8 cellular contexts compared by ENCODE assay signal in the genomic region with DNA sequence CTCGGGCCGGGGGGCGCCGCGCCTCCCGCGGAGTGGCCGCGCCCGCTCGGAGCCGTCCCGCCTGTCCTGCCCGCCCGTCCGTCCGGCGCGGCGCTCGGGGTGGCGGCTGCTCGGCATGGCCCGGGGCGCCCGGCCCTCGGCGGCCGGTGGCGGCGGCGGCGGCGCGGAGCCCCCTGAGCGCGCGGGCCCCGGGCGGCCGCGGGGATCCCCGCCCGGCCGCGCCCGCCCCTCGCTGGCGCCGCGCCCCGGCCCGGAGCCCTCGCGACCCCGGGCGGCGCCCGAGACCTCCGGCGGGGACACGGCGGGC. TPM values are rescaled to one million over a fixed set of nuclear protein-coding genes. Genes with fewer than 3 reads are reported as not detected.
A peak's percentile ranks its signal among the peaks of the same experiment; 100 is the strongest.
DNase-seq lines count a peak whose midpoint lies in the region; ATAC-seq and TF ChIP-seq lines count a peak whose summit lies in the region.

No MANE protein-coding gene starts in this region.

- peaks cover 50% of the 10 kb centered on the region for H3K4me1 ChIP-seq in OCI-LY1 (ENCODE audit: insufficient read depth, low read length, severe bottlenecking)
- H3K4me1 ChIP-seq in adrenal gland (replicated peaks in 1 of 2), result peaks cover 12 to 13% of the 10 kb centered on the region in 2 donors

- H3K9me3 ChIP-seq in OCI-LY1 (ENCODE audit: low read length) (no peaks in the 10 kb centered on the region), iPS-18c (ENCODE audit: control insufficient read depth, insufficient read depth, low read length) (peaks cover 3% of the 10 kb centered on the region), adrenal gland (replicated peaks in 1 of 3) (no peaks in the 10 kb centered on the region)

- DNase-seq in ACHN, result peak; percentile 24
- no peak for DNase-seq in NCI-H748 treated with DMSO at 0.1 percent for 48 hours (lab: John Stamatoyannopoulos, UW)
- no peak for DNase-seq in adrenal gland
- no peak for DNase-seq in dedifferentiated amniotic fluid mesenchymal stem cell (ENCODE audit: extremely low spot score)
- no peak for DNase-seq in GOT3 (lab: John Stamatoyannopoulos, UW)

- H3K9ac ChIP-seq in OCI-LY1 (ENCODE audit: low read length), result no peak overlapping the region

- H3K27me3 ChIP-seq in OCI-LY1 (ENCODE audit: insufficient read depth, low read length), result no peaks in the 10 kb centered on the region
- H3K27me3 ChIP-seq in adrenal gland, result no peaks in the 10 kb centered on the region

- H3K27ac ChIP-seq in OCI-LY1 (ENCODE audit: low read depth, low read length, poor library complexity, severe bottlenecking) (no peak overlapping the region), adrenal gland (no peak overlapping the region)

- no peak overlapping the region for H2AFZ ChIP-seq in OCI-LY1 (ENCODE audit: low read length)

- H3K4me3 ChIP-seq in OCI-LY1 (ENCODE audit: low read depth, low read length, poor library complexity, severe bottlenecking) (peak overlapping the region; percentile 52), iPS-18c (ENCODE audit: insufficient read depth, low read depth, low read length) (peak overlapping the region; percentile 34; the same call in 1 of the 2 replicates), adrenal gland (peak overlapping the region in 1 of 4 donors; percentile 70)

- ATAC-seq in GM21529 (IDR thresholded peaks at IDR 0.05; ENCODE audit: unreplicated experiment), result peak; percentile 33

- TF ChIP-seq CTCF in OCI-LY1 (IDR thresholded peaks at IDR 0.05; ENCODE audit: low read length) (no peak), adrenal gland (IDR thresholded peaks at IDR 0.05) (no peak)

- H3K9me2 ChIP-seq in OCI-LY1 (ENCODE audit: low read depth, low read length), result no peaks in the 10 kb centered on the region

- no peaks in the 10 kb centered on the region for H3K36me3 ChIP-seq in OCI-LY1 (ENCODE audit: insufficient read depth, low read length)
- no peaks in the 10 kb centered on the region for H3K36me3 ChIP-seq in adrenal gland (replicated peaks in 1 of 2)

- H3F3A ChIP-seq in OCI-LY1 (ENCODE audit: insufficient read depth, low read length), result no peaks in the 10 kb centered on the region

- WGBS in adrenal gland, 4 donors, result 0 to 2% (median 1%) methylated on average over 4 to 63 of the region's 63 CpGs; no CpG with 5 or more reads in 1 of the 4 donors

- H4K20me1 ChIP-seq in OCI-LY1 (ENCODE audit: insufficient read depth, low read length), result no peaks in the 10 kb centered on the region

- peaks cover 45% of the 10 kb centered on the region for H3K79me2 ChIP-seq in OCI-LY1 (ENCODE audit: insufficient read depth, low read length)

- H3K4me2 ChIP-seq in OCI-LY1 (ENCODE audit: low read length), result no peak overlapping the region

- intact Hi-C loops in adrenal gland (cut with DNase I), result loop anchor here in 1 of 2 donors (5.0 kb wide), 1 partner anchor 596 kb away; no protein-coding TSS in a partner anchor

- in situ Hi-C loops in ACHN (cut with HindIII; ENCODE audit: low pct_ligation_motif_present, low pct_unique_long_range_greater_than_20kb, low sequenced_read_pairs), result no loop called here

- no peak for TF ChIP-seq POLR2A in adrenal gland (IDR thresholded peaks at IDR 0.05)

RNA-seq across cellular contexts. Expression of a gene that starts 0.4 kb away (rescaled TPM):
- 1 to 10 TPM in 5 of 8 donors, under 1 TPM in 3; 0.50 to 3.6 (median 1.5) TPM for total RNA-seq in adrenal gland
- polyA plus RNA-seq in adrenal gland, result 1 to 10 TPM in 2 of 3 donors, under 1 TPM in 1; 0.79 to 1.8 (median 1.5) TPM
